Comparison of ENCODE assay signal across 1 cellular context in the genomic region with DNA sequence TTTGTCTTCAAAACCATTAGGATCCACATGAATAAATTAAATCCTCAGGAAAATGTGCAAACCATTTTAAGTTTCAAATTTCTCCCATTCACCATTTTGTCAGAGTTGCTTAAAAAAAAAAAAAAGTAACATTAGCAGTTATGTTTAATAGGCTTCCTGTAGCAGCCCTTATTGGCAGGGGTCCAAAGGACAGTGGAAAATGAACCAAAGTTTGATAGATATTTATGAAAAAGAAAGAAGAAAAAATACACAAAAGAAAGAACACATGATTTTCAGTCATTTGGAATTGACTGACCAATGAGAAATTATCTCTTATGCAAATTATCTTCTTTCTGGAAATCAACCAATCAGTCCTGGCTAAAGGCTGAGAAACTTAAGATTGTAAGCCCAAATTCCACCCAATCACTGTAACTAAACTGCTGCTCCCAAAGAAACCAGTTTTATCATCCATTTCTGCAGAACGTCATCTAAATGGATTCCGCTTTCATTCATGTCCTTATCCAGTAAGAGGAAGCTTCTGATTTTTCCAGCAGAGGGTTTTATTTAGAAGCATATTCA.
TF ChIP-seq lines count a peak whose summit lies in the region.

No MANE protein-coding gene starts in this region.

TF ChIP-seq in HEK293T, 16 proteins besides CTCF, POLR2A, EP300 and RAD21:
- TF ChIP-seq TARDBP (IDR thresholded peaks at IDR 0.05) (no peak), ZNF384 (IDR thresholded peaks at IDR 0.05) (0 out of 2 replicates have a peak, but pooled peaks have one; percentile 50)
